ENCODE assay signal across 11 cellular contexts in the genomic region with DNA sequence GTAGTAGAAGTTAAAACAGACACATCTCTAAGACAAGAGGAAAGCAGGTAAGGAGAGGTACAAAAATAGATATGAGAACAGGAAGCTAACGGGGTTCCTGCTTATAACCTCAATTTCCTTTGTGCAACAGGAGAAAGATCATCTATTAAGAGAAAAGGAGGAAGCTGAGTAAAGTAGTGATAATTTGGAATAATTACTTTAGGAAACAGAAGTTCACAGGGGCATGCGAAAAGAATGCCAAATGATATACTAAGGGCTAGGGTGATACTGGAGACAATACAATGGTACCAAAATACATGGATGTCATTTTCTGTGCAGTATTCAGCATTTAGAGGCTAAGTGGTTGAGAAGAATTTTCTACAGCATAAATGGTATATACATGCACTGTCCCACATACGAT.
DNase-seq lines count a peak whose midpoint lies in the region; ATAC-seq and TF ChIP-seq lines count a peak whose summit lies in the region.
"Had no signal": no experiment of that assay in that cellular context is flagged by ENCODE, and none has a peak within 500 bp of the region (broad histone marks: within the 10 kb centered on the region; RNA-seq: fewer than 3 reads in every experiment).

No MANE protein-coding gene starts in this region.

- H3K27me3 ChIP-seq in spleen (replicated peaks in 1 of 7): no peaks in the 10 kb centered on the region

- peaks cover 5 to 16% of the 10 kb centered on the region in 2 donors for H3K36me3 Mint-ChIP-seq in activated T-cell treated with anti-CD3 and anti-CD28 coated beads, Interleukin-2, amount 50 U/mL, for 72 hours (ENCODE audit: insufficient read depth in 2 of 2)
- H3K36me3 Mint-ChIP-seq in activated CD8-positive, alpha-beta T cell treated with anti-CD3 and anti-CD28 coated beads for 36 hours (ENCODE audit: low read depth): peaks cover 32% of the 10 kb centered on the region

- intact Hi-C loops in activated CD8-positive, alpha-beta T cell treated with anti-CD3 and anti-CD28 coated beads for 36 hours (cut with micrococcal nuclease): no loop called here
- intact Hi-C loops in spleen (cut with DNase I; ENCODE audit: low total_unique reads): no loop called here
- intact Hi-C loops in posterior vena cava (cut with DNase I): no loop called here

- H3K4me1 ChIP-seq in spleen: peaks cover 42 to 97% (median 76%) of the 10 kb centered on the region in 6 donors

- peak overlapping the region in 2 of 8 donors; percentile 25 to 41 for H3K4me3 ChIP-seq in spleen

- ATAC-seq in activated T-cell treated with anti-CD3 and anti-CD28 coated beads, Interleukin-2, amount 50 U/mL, for 72 hours (replicated peaks in 1 of 2): peak in 1 of 2 donors; percentile 26
- peak; percentile 41 for ATAC-seq in HG03432 (IDR thresholded peaks at IDR 0.05; ENCODE audit: unreplicated experiment)
- ATAC-seq in activated CD8-positive, alpha-beta T cell treated with anti-CD3 and anti-CD28 coated beads for 36 hours: peak; percentile 29

- peaks cover 0 to 6% of the 10 kb centered on the region in 2 donors for H3K9me3 Mint-ChIP-seq in activated T-cell treated with anti-CD3 and anti-CD28 coated beads, Interleukin-2, amount 50 U/mL, for 72 hours
- peaks cover 13% of the 10 kb centered on the region for H3K9me3 Mint-ChIP-seq in activated CD8-positive, alpha-beta T cell treated with anti-CD3 and anti-CD28 coated beads for 36 hours

- no peak for TF ChIP-seq CTCF in activated CD8-positive, alpha-beta T cell treated with anti-CD3 and anti-CD28 coated beads for 36 hours (IDR thresholded peaks at IDR 0.05)
- TF ChIP-seq CTCF in spleen (IDR thresholded peaks at IDR 0.05 in 8 of 11, conservative IDR thresholded peaks at IDR 0.05 in 3 of 11): no peak

- peaks cover 0 to 3% (median 0%) of the 10 kb centered on the region in 8 donors for H3K9me3 ChIP-seq in spleen

- H3K27me3 Mint-ChIP-seq in activated T-cell treated with anti-CD3 and anti-CD28 coated beads, Interleukin-2, amount 50 U/mL, for 72 hours (ENCODE audit: low read depth): no peaks in the 10 kb centered on the region
- no peaks in the 10 kb centered on the region for H3K27me3 Mint-ChIP-seq in activated CD8-positive, alpha-beta T cell treated with anti-CD3 and anti-CD28 coated beads for 36 hours

- H3K27ac ChIP-seq in spleen: peak overlapping the region; percentile 23 to 88 (median 70)

- H3K36me3 ChIP-seq in spleen: peaks cover 0 to 4% (median 0%) of the 10 kb centered on the region in 6 donors

- H3K4me3 Mint-ChIP-seq in activated T-cell treated with anti-CD3 and anti-CD28 coated beads, Interleukin-2, amount 50 U/mL, for 72 hours: peak overlapping the region; percentile 48 to 68
- peak overlapping the region; percentile 56 for H3K4me3 Mint-ChIP-seq in activated CD8-positive, alpha-beta T cell treated with anti-CD3 and anti-CD28 coated beads for 36 hours

- POLR2A ChIA-PET in activated CD8-positive, alpha-beta T cell treated with anti-CD3 and anti-CD28 coated beads for 36 hours (lab: Charles Lee): interaction anchor here (0.6 to 1.0 kb wide), 2 partner anchors 15 to 17 kb away, joined by 3 read pairs; no protein-coding TSS in a partner anchor

- DNase-seq in activated T-cell treated with anti-CD3 and anti-CD28 coated beads, Interleukin-2, amount 50 U/mL, for 72 hours: no peak
- no peak for DNase-seq in activated T-cell treated with anti-CD3 and anti-CD28 coated beads, Interleukin-2, amount 50 U/mL, for 48 hours
- no peak for DNase-seq in activated CD8-positive, alpha-beta T cell treated with anti-CD3 and anti-CD28 coated beads for 36 hours
- no peak for DNase-seq in spleen
- DNase-seq in posterior vena cava (ENCODE audit: low spot score): no peak
- no peak for DNase-seq in stimulated activated CD4-positive, alpha-beta T cell treated with anti-CD3 and anti-CD28 coated beads, Interleukin-4, amount 100 ng/mL, for 24 hours
- DNase-seq in germinal center (ENCODE audit: low spot score): no peak
- DNase-seq: activated CD4-positive, CD25-positive, alpha-beta regulatory T cell treated with anti-CD3 and anti-CD28 coated beads, Interleukin-2, amount 50 U/mL, for 72 hours; NCI-H774; stimulated activated CD4-positive, alpha-beta T cell treated with anti-CD3 and anti-CD28 coated beads, Interleukin-12 subunit alpha, Interleukin-12 subunit beta, amount 100 ng/mL, for 4 hours had no signal

- peaks cover 70% of the 10 kb centered on the region for H3K4me1 Mint-ChIP-seq in activated T-cell treated with anti-CD3 and anti-CD28 coated beads, Interleukin-2, amount 50 U/mL, for 72 hours (ENCODE audit: low read depth)
- H3K4me1 Mint-ChIP-seq in activated CD8-positive, alpha-beta T cell treated with anti-CD3 and anti-CD28 coated beads for 36 hours (ENCODE audit: low read depth): peaks cover 75% of the 10 kb centered on the region

- TF ChIP-seq POLR2A in spleen (IDR thresholded peaks at IDR 0.05): no peak

- CTCF ChIA-PET in activated CD8-positive, alpha-beta T cell treated with anti-CD3 and anti-CD28 coated beads for 36 hours (lab: Charles Lee): interaction anchor here (1.5 to 1.9 kb wide), 2 partner anchors 15 to 75 kb away, joined by 3 to 10 read pairs; no protein-coding TSS in a partner anchor

- 12 to 22% (median 21%) methylated on average over 3 of the region's 3 CpGs for WGBS in spleen, 5 donors

- H3K27ac Mint-ChIP-seq in activated T-cell treated with anti-CD3 and anti-CD28 coated beads, Interleukin-2, amount 50 U/mL, for 72 hours: peak overlapping the region; percentile 25
- peak overlapping the region; percentile 78 for H3K27ac Mint-ChIP-seq in activated CD8-positive, alpha-beta T cell treated with anti-CD3 and anti-CD28 coated beads for 36 hours
